8 cellular contexts compared by ENCODE assay signal in the genomic region with DNA sequence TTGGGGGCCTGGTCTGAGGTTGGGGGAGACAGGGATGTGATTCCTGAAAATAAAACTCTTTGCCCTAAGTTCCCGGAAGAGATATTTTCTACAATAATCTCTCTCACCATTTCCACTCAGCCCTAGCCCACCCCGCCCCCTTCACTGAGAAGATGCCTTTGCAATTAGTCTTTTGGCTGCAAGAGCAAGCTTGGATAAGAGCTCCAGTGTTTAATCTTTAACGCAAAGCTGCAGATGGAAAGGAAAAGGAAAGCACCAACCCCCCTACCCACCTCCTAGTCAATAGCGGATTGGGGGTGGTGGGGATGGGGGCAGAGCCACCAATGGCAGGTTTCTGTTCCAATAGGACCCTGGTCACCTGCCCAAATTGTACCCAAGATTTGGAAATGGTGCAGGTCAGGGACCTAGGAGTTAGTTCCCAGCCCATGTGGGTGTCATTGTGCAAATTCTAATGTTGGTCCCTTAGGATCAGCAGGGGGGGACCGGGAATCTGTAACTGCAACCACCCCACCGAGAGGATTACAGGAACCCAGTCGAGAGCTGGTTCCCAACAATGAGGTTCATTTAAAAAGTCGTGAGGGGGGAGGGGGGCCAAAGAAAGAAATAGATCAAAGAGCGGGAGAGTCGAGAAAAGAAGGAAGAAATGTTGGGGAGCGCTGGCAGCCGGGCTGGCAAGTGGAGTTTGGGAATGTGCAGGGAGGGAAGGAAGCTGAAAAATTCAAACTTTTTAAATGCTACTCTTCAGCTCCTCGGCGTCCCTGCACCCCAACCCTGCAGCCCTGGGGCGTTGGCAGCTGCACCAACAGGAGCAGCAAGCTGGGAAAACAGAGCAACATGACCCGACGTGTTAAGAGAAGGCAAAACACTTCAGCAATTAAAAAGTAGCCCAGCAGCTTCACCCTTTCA. TPM values are rescaled to one million over a fixed set of nuclear protein-coding genes. Genes with fewer than 3 reads are reported as not detected.
DNase-seq lines count a peak whose midpoint lies in the region; ATAC-seq and TF ChIP-seq lines count a peak whose summit lies in the region.

No MANE protein-coding gene starts in this region.

- peak overlapping the region; percentile 72 to 86 (median 76) for H3K4me3 ChIP-seq in upper lobe of left lung

- TF ChIP-seq EP300 in upper lobe of left lung (IDR thresholded peaks at IDR 0.05): no peak

- ATAC-seq in memory B cell (ENCODE audit: low read depth): no peak
- no peak for ATAC-seq in upper lobe of left lung (ENCODE audit: low FRiP score in 2 of 2)
- ATAC-seq in HG03378 (IDR thresholded peaks at IDR 0.05; ENCODE audit: unreplicated experiment): no peak

- H3K4me1 ChIP-seq in upper lobe of left lung: peaks cover 22 to 43% (median 37%) of the 10 kb centered on the region in 4 donors

- peak overlapping the region; percentile 91 for H3K27ac ChIP-seq in caudate nucleus (ENCODE audit: low read depth, low read length)
- peak overlapping the region; percentile 95 to 100 (median 99) for H3K27ac ChIP-seq in upper lobe of left lung

- no peaks in the 10 kb centered on the region for H3K9me3 ChIP-seq in upper lobe of left lung

- no peak for TF ChIP-seq CTCF in upper lobe of left lung (IDR thresholded peaks at IDR 0.05)

- H3K9me3 Mint-ChIP-seq in memory B cell: no peaks in the 10 kb centered on the region

- DNase-seq in Daoy (ENCODE audit: low read depth) (peak; percentile 39), NCI-H1105 (lab: John Stamatoyannopoulos, UW) (peak; percentile 36), caudate nucleus (lab: John Stamatoyannopoulos, UW) (peak in 3 of 61 donors; percentile 13 to 43 (median 16)), memory B cell (ENCODE audit: low spot score in 2 of 2) (no peak), upper lobe of left lung (no peak), NCI-H2196 (lab: John Stamatoyannopoulos, UW; ENCODE audit: unreplicated experiment) (no peak), epidermal melanocyte (ENCODE audit: insufficient read length, low spot score) (no peak)

- peaks cover 16 to 51% (median 22%) of the 10 kb centered on the region in 4 donors for H3K36me3 ChIP-seq in upper lobe of left lung

- H3K27me3 ChIP-seq in upper lobe of left lung: no peaks in the 10 kb centered on the region

- no peaks in the 10 kb centered on the region for H3K27me3 Mint-ChIP-seq in memory B cell

- TF ChIP-seq POLR2A in upper lobe of left lung (IDR thresholded peaks at IDR 0.05): peak in 1 of 4 donors; percentile 10

- H3K36me3 Mint-ChIP-seq in memory B cell: peaks cover 34% of the 10 kb centered on the region

- H3K4me3 Mint-ChIP-seq in memory B cell: peak overlapping the region; percentile 89

- H3K4me1 Mint-ChIP-seq in memory B cell: peaks cover 35% of the 10 kb centered on the region

- peak overlapping the region; percentile 93 for H3K27ac Mint-ChIP-seq in memory B cell

- WGBS in upper lobe of left lung, 2 donors: 1 to 2% methylated on average over 17 of the region's 17 CpGs

RNA-seq across cellular contexts. Expression of gene ZFP36L1, which starts 1.5 kb away (rescaled TPM):
- 34.7 and 50.9 TPM in 2 replicates for total RNA-seq in Daoy (2014; rRNA removed; shearing (Covaris generic))
- total RNA-seq in upper lobe of left lung: 100 to 1,000 TPM; 268 to 511 (median 385) TPM

Comparison
In these comparisons a context has a peak if more than half of its experiments do, and no peak if none do; other contexts are left out.
1. DNase-seq: peak in Daoy (single experiment) and NCI-H1105 (single experiment); none in memory B cell (0 of 2), upper lobe of left lung (0 of 2), NCI-H2196 (single experiment) and epidermal melanocyte (single experiment).